8 cellular contexts compared by ENCODE assay signal in genomic region chr9:5832093-5832542, GRCh38. TPM values are rescaled to one million over a fixed set of nuclear protein-coding genes. Genes with fewer than 3 reads are reported as not detected.
DNase-seq lines count a peak whose midpoint lies in the region; ATAC-seq and TF ChIP-seq lines count a peak whose summit lies in the region.

No MANE protein-coding gene starts in this region.

- no peak for TF ChIP-seq POLR2A in adrenal gland (IDR thresholded peaks at IDR 0.05)

- WGBS in adrenal gland, 4 donors: 2 to 10% (median 3%) methylated on average over 5 to 9 of the region's 9 CpGs

- peak overlapping the region; percentile 88 for H2AFZ ChIP-seq in ACC112 (ENCODE audit: low read length, unreplicated experiment)

- peak overlapping the region; percentile 85 for H3K4me3 ChIP-seq in ACC112 (ENCODE audit: low read depth, low read length)
- H3K4me3 ChIP-seq in adrenal gland: peak overlapping the region; percentile 71 to 88 (median 86)
- peak overlapping the region; percentile 84 for H3K4me3 ChIP-seq in iPS-18c (ENCODE audit: insufficient read depth, low read depth, low read length)

- DNase-seq in M059J (ENCODE audit: low read depth): peak; percentile 10
- no peak for DNase-seq in adrenal gland
- peak; percentile 15 for DNase-seq in stimulated activated naive CD4-positive, alpha-beta T cell treated with Interleukin-2 at 50 U/mL for 16 hours (lab: John Stamatoyannopoulos, UW)
- DNase-seq in activated CD8-positive, alpha-beta memory T cell treated with anti-CD3 and anti-CD28 coated beads, Interleukin-2, amount 50 U/mL, for 48 hours: no peak

- H3K79me2 ChIP-seq in ACC112 (ENCODE audit: control insufficient read depth, insufficient read depth, low read length, unreplicated experiment): no peaks in the 10 kb centered on the region

- H3K36me3 ChIP-seq in ACC112 (ENCODE audit: insufficient read depth, low read length): no peaks in the 10 kb centered on the region
- no peaks in the 10 kb centered on the region for H3K36me3 ChIP-seq in adrenal gland (replicated peaks in 1 of 2)

- no peaks in the 10 kb centered on the region for H3K9me3 ChIP-seq in adrenal gland (replicated peaks in 1 of 3)
- H3K9me3 ChIP-seq in iPS-18c (ENCODE audit: control insufficient read depth, insufficient read depth, low read length): no peaks in the 10 kb centered on the region

- TF ChIP-seq CTCF in adrenal gland (IDR thresholded peaks at IDR 0.05): no peak

- H3K27me3 ChIP-seq in ACC112 (ENCODE audit: insufficient read depth, low read length) (no peaks in the 10 kb centered on the region; the same call in 1 of the 2 replicates), adrenal gland (no peaks in the 10 kb centered on the region)

- H3K27ac ChIP-seq in ACC112 (ENCODE audit: low read depth, low read length): no peak overlapping the region
- H3K27ac ChIP-seq in adrenal gland: peak overlapping the region in 3 of 5 donors; percentile 81 to 90 (median 87)

- intact Hi-C loops in adrenal gland (cut with DNase I): no loop called here

- H3K4me1 ChIP-seq in ACC112 (ENCODE audit: control insufficient read depth, insufficient read depth, low read length, unreplicated experiment): no peaks in the 10 kb centered on the region
- H3K4me1 ChIP-seq in adrenal gland (replicated peaks in 1 of 2): peaks cover 8 to 41% of the 10 kb centered on the region in 2 donors

- ATAC-seq in GM19372 (IDR thresholded peaks at IDR 0.05; ENCODE audit: low read depth, unreplicated experiment): peak; percentile 1
- ATAC-seq in HG02840 (IDR thresholded peaks at IDR 0.05; ENCODE audit: low FRiP score, unreplicated experiment): no peak

RNA-seq across cellular contexts. Expression of gene ERMP1, which starts 0.8 kb away (rescaled TPM):
- total RNA-seq in M059J (2014; rRNA removed; shearing (Covaris generic)): 5.9 and 14.2 TPM in 2 replicates
- total RNA-seq in adrenal gland: 100 to 1,000 TPM in 1 of 8 donors, 10 to 100 TPM in 7; 26.9 to 120 (median 38.6) TPM
- polyA plus RNA-seq in adrenal gland: 10 to 100 TPM in 1 of 3 donors, 1 to 10 TPM in 2; 6.0 to 73.1 (median 6.4) TPM

RNA-seq across cellular contexts. Expression of gene MLANA, which starts 58.6 kb away (rescaled TPM):
- total RNA-seq in M059J (2014; rRNA removed; shearing (Covaris generic)): not detected in 2 replicates
- not detected for total RNA-seq in adrenal gland
- polyA plus RNA-seq in adrenal gland: not detected

Comparison
In these comparisons a context has a peak if more than half of its experiments do, and no peak if none do; other contexts are left out.
1. DNase-seq: peak in M059J (single experiment) and stimulated activated naive CD4-positive, alpha-beta T cell treated with Interleukin-2 at 50 U/mL for 16 hours (single experiment); none in adrenal gland (0 of 7) and activated CD8-positive, alpha-beta memory T cell treated with anti-CD3 and anti-CD28 coated beads, Interleukin-2, amount 50 U/mL, for 48 hours (single experiment).
2. Peak in every context shown above with its lines, with median percentiles within 50 percentile points of each other: H3K4me3 ChIP-seq.